Comparison of ENCODE assay signal across 26 cellular contexts in genomic region chr17:323181-323580, GRCh38.
"Had no signal": no experiment of that assay in that cellular context is flagged by ENCODE, and none has a peak within 500 bp of the region (broad histone marks: within the 10 kb centered on the region; RNA-seq: fewer than 3 reads in every experiment).

No MANE protein-coding gene starts in this region.

- DNase-seq: activated CD4-positive, alpha-beta memory T cell treated with anti-CD3 and anti-CD28 coated beads for 36 hours; activated CD4-positive, alpha-beta T cell treated with anti-CD3 and anti-CD28 coated beads for 48 hours; activated CD8-positive, alpha-beta memory T cell treated with anti-CD3 and anti-CD28 coated beads, Interleukin-2, amount 50 U/mL, for 48 hours; activated gamma-delta T cell; activated naive CD4-positive, alpha-beta T cell treated with anti-CD3 and anti-CD28 coated beads, Interleukin-2, amount 10 ng/mL, durations not matched to agents 7 days and 5 days; activated naive CD8-positive, alpha-beta T cell treated with anti-CD3 and anti-CD28 coated beads, Interleukin-2, amount 50 U/mL, for 24 hours; activated T-cell treated with anti-CD3 and anti-CD28 coated beads, Interleukin-2, amount 50 U/mL, for 24 hours; amygdala; foreskin keratinocyte; heart right ventricle; left ventricle myocardium inferior; naive B cell; occipital lobe; stimulated activated CD4-positive, alpha-beta T cell treated with anti-CD3 and anti-CD28 coated beads, Interleukin-12 subunit alpha, Interleukin-12 subunit beta, amount 100 ng/mL, for 4 hours; stimulated activated CD4-positive, alpha-beta T cell treated with anti-CD3 and anti-CD28 coated beads, Interleukin-4, amount 100 ng/mL, for 24 hours; SW 1271; T-helper 9 cell; trophoblast cell had no signal

- ATAC-seq: activated naive CD8-positive, alpha-beta T cell treated with anti-CD3 and anti-CD28 coated beads, Interleukin-2, amount 50 U/mL, for 24 hours; foreskin keratinocyte; heart right ventricle; right cardiac atrium; stimulated activated effector memory CD8-positive, alpha-beta T cell treated with anti-CD3 and anti-CD28 coated beads, Interleukin-12 subunit alpha, Interleukin-12 subunit beta, amount 100 ng/mL, for 72 hours had no signal

- H3K9me3 ChIP-seq: esophagus muscularis mucosa, heart right ventricle, left ventricle myocardium inferior, thoracic aorta, vagina had no signal

- H3K36me3 ChIP-seq: thoracic aorta, vagina had no signal

- H3K27ac ChIP-seq: esophagus muscularis mucosa, foreskin keratinocyte, heart right ventricle, left ventricle myocardium inferior, skin epidermis, thoracic aorta, vagina, VCaP had no signal

- H3K4me3 ChIP-seq: esophagus muscularis mucosa, heart right ventricle, left ventricle myocardium inferior, lung, skin epidermis, thoracic aorta, vagina had no signal

- H3K27me3 ChIP-seq: foreskin keratinocyte, vagina had no signal

- H3K4me1 ChIP-seq: esophagus muscularis mucosa, foreskin keratinocyte, vagina had no signal
